ENCODE assay signal across 8 cellular contexts in the genomic region with DNA sequence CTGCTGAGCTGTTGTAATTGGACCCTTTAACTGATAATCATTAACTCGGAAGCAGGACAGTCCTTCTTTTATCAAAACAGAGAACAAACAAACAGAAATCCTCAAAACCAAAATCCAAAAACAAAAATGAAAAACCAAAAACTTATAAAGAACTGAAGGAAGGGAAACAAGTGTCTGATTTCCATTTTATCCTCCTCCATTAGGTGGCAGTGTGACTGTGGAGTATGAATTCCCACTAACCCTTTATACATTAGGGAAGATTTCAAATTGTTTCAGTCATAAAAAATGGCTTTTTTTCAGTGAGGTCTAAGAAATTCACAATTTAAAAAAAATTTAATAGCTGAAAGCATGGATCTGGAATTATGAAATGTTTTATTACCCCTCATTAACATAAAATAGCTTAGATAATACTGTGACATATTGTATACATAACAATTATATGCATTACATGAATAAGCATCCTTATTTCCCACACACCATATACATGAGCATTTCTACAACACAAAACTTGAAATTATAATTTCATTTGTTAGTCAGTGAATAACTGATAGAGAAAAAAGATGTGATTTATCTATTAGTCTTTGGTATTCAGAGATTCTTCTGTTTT.
DNase-seq lines count a peak whose midpoint lies in the region; ATAC-seq and TF ChIP-seq lines count a peak whose summit lies in the region.

No MANE protein-coding gene starts in this region.

- no peaks in the 10 kb centered on the region for H3K9me3 ChIP-seq in adrenal gland (replicated peaks in 1 of 3)
- no peaks in the 10 kb centered on the region for H3K9me3 ChIP-seq in mesenchymal stem cell (ENCODE audit: control insufficient read depth, low read length)

- no peak overlapping the region for H2BK120ac ChIP-seq in mesenchymal stem cell (ENCODE audit: low read depth, low read length)

- H3K36me3 ChIP-seq in adrenal gland (replicated peaks in 1 of 2): no peaks in the 10 kb centered on the region
- H3K36me3 ChIP-seq in mesenchymal stem cell (ENCODE audit: control insufficient read depth in 1 of 2, insufficient read depth in 2 of 2, low read depth in 1 of 2, low read length in 2 of 2): no peaks in the 10 kb centered on the region

- TF ChIP-seq POLR2A in adrenal gland (IDR thresholded peaks at IDR 0.05): no peak

- TF ChIP-seq CTCF in adrenal gland (IDR thresholded peaks at IDR 0.05): peak; percentile 44 to 63 (median 52)

- no peak overlapping the region for H3K9ac ChIP-seq in mesenchymal stem cell (ENCODE audit: low read length)

- no peak overlapping the region for H3K14ac ChIP-seq in mesenchymal stem cell (ENCODE audit: low read length in 2 of 2)

- H3K4me3 ChIP-seq in adrenal gland (no peak overlapping the region), mesenchymal stem cell (ENCODE audit: insufficient read depth in 1 of 2, low read depth in 1 of 2, low read length in 2 of 2) (no peak overlapping the region)

- H3K4ac ChIP-seq in mesenchymal stem cell (ENCODE audit: low read depth in 1 of 2, low read length in 2 of 2): no peak overlapping the region

- no peak overlapping the region for H3K4me2 ChIP-seq in mesenchymal stem cell (ENCODE audit: low read length, poor library complexity, severe bottlenecking)

- H4K8ac ChIP-seq in mesenchymal stem cell (ENCODE audit: low read length): no peak overlapping the region

- peak; percentile 87 for ATAC-seq in GM19351 (IDR thresholded peaks at IDR 0.05; ENCODE audit: unreplicated experiment)
- ATAC-seq in HG03196 (IDR thresholded peaks at IDR 0.05; ENCODE audit: unreplicated experiment): no peak

- peak; percentile 30 for DNase-seq in Ammon's horn (ENCODE audit: low spot score)
- peak; percentile 42 to 74 for DNase-seq in Kasumi-1 (lab: John Stamatoyannopoulos, UW)
- DNase-seq in adrenal gland: peak in 1 of 7 donors; percentile 7
- DNase-seq in mesenchymal stem cell: peak; percentile 40
- no peak for DNase-seq in activated CD4-positive, alpha-beta T cell treated with anti-CD3 and anti-CD28 coated beads, Interleukin-2, amount 50 U/mL, for 4 hours
- no peak for DNase-seq in DMS79 (lab: John Stamatoyannopoulos, UW)

- no peak overlapping the region for H2AFZ ChIP-seq in mesenchymal stem cell (ENCODE audit: low read depth, low read length)

- no peak overlapping the region for H2BK5ac ChIP-seq in mesenchymal stem cell (ENCODE audit: low read depth, low read length, poor library complexity, severe bottlenecking)

- no peak overlapping the region for H2BK12ac ChIP-seq in mesenchymal stem cell (ENCODE audit: low read length in 2 of 2)

- intact Hi-C loops in adrenal gland (cut with DNase I): loop anchor here in 1 of 2 donors (5.0 to 10.0 kb wide), 2 partner anchors 623 to 1220 kb away; no protein-coding TSS in a partner anchor

- no peak overlapping the region for H3K18ac ChIP-seq in mesenchymal stem cell (ENCODE audit: low read depth in 1 of 2, low read length in 2 of 2)

- H3K4me1 ChIP-seq in adrenal gland (replicated peaks in 1 of 2): no peaks in the 10 kb centered on the region
- H3K4me1 ChIP-seq in mesenchymal stem cell (ENCODE audit: control insufficient read depth, insufficient read depth, low read depth, low read length): no peaks in the 10 kb centered on the region

- 3 to 24% (median 13%) methylated on average over 1 of the region's 1 CpG for WGBS in adrenal gland, 4 donors
- no CpG with 5 or more reads among the region's 1 CpG for WGBS in mesenchymal stem cell

- H3K27ac ChIP-seq in adrenal gland (no peak overlapping the region), mesenchymal stem cell (ENCODE audit: low read length, poor library complexity, severe bottlenecking) (no peak overlapping the region)

- H2BK15ac ChIP-seq in mesenchymal stem cell (ENCODE audit: low read depth, poor library complexity, severe bottlenecking): no peak overlapping the region

- H2AK5ac ChIP-seq in mesenchymal stem cell (ENCODE audit: low read length, severe bottlenecking): no peak overlapping the region

- H3K27me3 ChIP-seq in adrenal gland (no peaks in the 10 kb centered on the region), mesenchymal stem cell (ENCODE audit: control insufficient read depth in 1 of 2, insufficient read depth in 1 of 2, low read length in 2 of 2) (no peaks in the 10 kb centered on the region)

- no peaks in the 10 kb centered on the region for H3K79me1 ChIP-seq in mesenchymal stem cell (replicated peaks; ENCODE audit: low read length, poor library complexity, severe bottlenecking)

- H4K91ac ChIP-seq in mesenchymal stem cell (ENCODE audit: low read length): no peak overlapping the region

- H3K23ac ChIP-seq in mesenchymal stem cell (ENCODE audit: low read length in 2 of 2): no peak overlapping the region

Comparison
In these comparisons a context has a peak if more than half of its experiments do, and no peak if none do; other contexts are left out.
1. DNase-seq: peak in Ammon's horn (single experiment), Kasumi-1 (2 of 2) and mesenchymal stem cell (single experiment); none in activated CD4-positive, alpha-beta T cell treated with anti-CD3 and anti-CD28 coated beads, Interleukin-2, amount 50 U/mL, for 4 hours (0 of 2) and DMS79 (single experiment).